8 cellular contexts compared by ENCODE assay signal in the genomic region with DNA sequence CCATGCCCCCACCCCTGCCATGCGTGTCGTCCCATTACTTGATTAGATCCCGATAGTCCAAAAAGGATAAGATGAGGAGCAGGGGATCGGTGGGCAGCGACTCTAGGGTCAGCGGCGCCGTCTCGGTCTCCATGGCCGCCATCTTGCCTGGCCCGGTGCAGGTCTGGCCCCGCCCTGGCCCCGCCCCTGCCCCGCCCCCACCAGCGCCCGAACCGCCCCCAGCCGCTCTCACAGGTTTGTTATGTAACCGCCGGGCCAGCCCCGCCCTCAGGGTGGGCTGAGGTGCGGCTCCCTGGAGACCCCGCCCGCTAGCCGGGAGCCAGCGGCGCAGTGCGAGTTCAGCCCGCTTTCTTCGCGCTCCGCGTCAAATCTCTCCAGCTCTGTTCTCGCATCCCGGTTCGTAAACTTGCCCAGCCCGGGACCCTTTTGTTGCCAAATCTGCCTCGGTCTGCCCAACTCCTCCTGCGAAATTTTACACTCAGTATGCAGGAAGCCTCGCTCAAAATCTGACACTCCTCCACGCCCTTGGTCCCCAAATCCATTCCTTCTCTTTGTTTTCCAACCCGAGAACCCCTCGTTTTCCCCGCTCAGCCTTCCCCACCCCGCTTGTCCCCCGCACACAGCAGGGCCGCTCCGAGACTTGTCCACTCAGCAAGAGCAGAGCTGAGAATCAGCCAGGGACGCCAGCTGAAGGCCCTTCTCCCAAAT. TPM values are rescaled to one million over a fixed set of nuclear protein-coding genes. Genes with fewer than 3 reads are reported as not detected.
DNase-seq lines count a peak whose midpoint lies in the region; ATAC-seq lines count a peak whose summit lies in the region.

A gene with protein sequence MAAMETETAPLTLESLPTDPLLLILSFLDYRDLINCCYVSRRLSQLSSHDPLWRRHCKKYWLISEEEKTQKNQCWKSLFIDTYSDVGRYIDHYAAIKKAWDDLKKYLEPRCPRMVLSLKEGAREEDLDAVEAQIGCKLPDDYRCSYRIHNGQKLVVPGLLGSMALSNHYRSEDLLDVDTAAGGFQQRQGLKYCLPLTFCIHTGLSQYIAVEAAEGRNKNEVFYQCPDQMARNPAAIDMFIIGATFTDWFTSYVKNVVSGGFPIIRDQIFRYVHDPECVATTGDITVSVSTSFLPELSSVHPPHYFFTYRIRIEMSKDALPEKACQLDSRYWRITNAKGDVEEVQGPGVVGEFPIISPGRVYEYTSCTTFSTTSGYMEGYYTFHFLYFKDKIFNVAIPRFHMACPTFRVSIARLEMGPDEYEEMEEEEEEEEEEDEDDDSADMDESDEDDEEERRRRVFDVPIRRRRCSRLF (minus strand): TSS at position 165 of the 708 bp plus-strand sequence. CDS start 23 bp downstream, at position 142.

- intact Hi-C loops in CD4-positive, alpha-beta memory T cell (cut with micrococcal nuclease), result loop anchor here (1.0 to 10.0 kb wide), 6 partner anchors 39 to 1143 kb away; a partner anchor contains a TSS

- POLR2A ChIA-PET in CD4-positive, alpha-beta memory T cell (lab: Charles Lee; ENCODE audit: partially characterized antibody), result interaction anchor here (0.8 to 3.5 kb wide), 7 partner anchors 12 to 584 kb away, joined by 3 to 24 read pairs (median 3); a partner anchor contains a TSS
- POLR2A ChIA-PET in activated CD8-positive, alpha-beta memory T cell treated with anti-CD3 and anti-CD28 coated beads for 36 hours (lab: Charles Lee), result interaction anchor here (0.6 kb wide), 1 partner anchor 674 kb away, joined by 3 read pairs; no protein-coding TSS in a partner anchor

- peak within 1 kb of the TSS; percentile 94 to 99 (median 99) for H3K27ac Mint-ChIP-seq in CD4-positive, alpha-beta memory T cell

- H3K4me3 Mint-ChIP-seq in CD4-positive, alpha-beta memory T cell, result peak within 1 kb of the TSS; percentile 93 to 99 (median 96)

- H3K9me3 ChIP-seq in CD4-positive, alpha-beta memory T cell (ENCODE audit: control insufficient read depth in 1 of 2, low read length in 2 of 2), result no peaks in the 10 kb centered on the region
- no peaks in the 10 kb centered on the region for H3K9me3 ChIP-seq in effector memory CD4-positive, alpha-beta T cell (ENCODE audit: control insufficient read depth, low read length)

- peak within 1 kb of the TSS; percentile 85 to 90 for H3K4me3 ChIP-seq in CD4-positive, alpha-beta memory T cell (ENCODE audit: low read length in 2 of 2)
- peak within 1 kb of the TSS; percentile 100 for H3K4me3 ChIP-seq in effector memory CD4-positive, alpha-beta T cell (ENCODE audit: insufficient read depth, low read depth, low read length, poor library complexity, severe bottlenecking)

- H3K4me1 ChIP-seq in CD4-positive, alpha-beta memory T cell (ENCODE audit: insufficient read depth, low read length), result peaks cover 42% of the 10 kb centered on the region
- peaks cover 22% of the 10 kb centered on the region for H3K4me1 ChIP-seq in effector memory CD4-positive, alpha-beta T cell (ENCODE audit: control insufficient read depth, insufficient read depth, low read length, poor library complexity, severe bottlenecking)

- peaks cover 0 to 3% of the 10 kb centered on the region in 2 donors for H3K27me3 Mint-ChIP-seq in CD4-positive, alpha-beta memory T cell

- H3K4me1 Mint-ChIP-seq in CD4-positive, alpha-beta memory T cell, result peaks cover 29 to 61% (median 47%) of the 10 kb centered on the region in 4 donors

- ATAC-seq in GM19468 (IDR thresholded peaks at IDR 0.05; ENCODE audit: extremely low read depth, unreplicated experiment), result peak; percentile 55

- peak; percentile 88 to 89 (median 89) for DNase-seq in CD4-positive, alpha-beta memory T cell
- peak; percentile 77 for DNase-seq in HT-29 (ENCODE audit: low spot score)
- peak; percentile 24 for DNase-seq in NK-92 (lab: John Stamatoyannopoulos, UW; ENCODE audit: unreplicated experiment)
- peak; percentile 84 to 86 (median 85) for DNase-seq in effector memory CD4-positive, alpha-beta T cell
- DNase-seq in lung microvascular endothelial cell (ENCODE audit: low read depth in 2 of 2), result peak; percentile 73 to 80
- peak; percentile 48 to 71 (median 56) for DNase-seq in stimulated activated CD4-positive, alpha-beta T cell treated with anti-CD3 and anti-CD28 coated beads, TNF-alpha, amount 100 ng/mL, for 48 hours (ENCODE audit: low read depth in 3 of 3)

- H3K27me3 ChIP-seq in CD4-positive, alpha-beta memory T cell (ENCODE audit: insufficient read depth, low read length), result no peaks in the 10 kb centered on the region
- no peaks in the 10 kb centered on the region for H3K27me3 ChIP-seq in effector memory CD4-positive, alpha-beta T cell (replicated peaks; ENCODE audit: control insufficient read depth, insufficient read depth, low read length, poor library complexity, severe bottlenecking)

- peaks cover 0 to 3% (median 0%) of the 10 kb centered on the region in 8 donors for H3K9me3 Mint-ChIP-seq in CD4-positive, alpha-beta memory T cell

- peaks cover 2% of the 10 kb centered on the region for H3K36me3 ChIP-seq in CD4-positive, alpha-beta memory T cell (ENCODE audit: insufficient read depth, low read length)
- peaks cover 7% of the 10 kb centered on the region for H3K36me3 ChIP-seq in effector memory CD4-positive, alpha-beta T cell (ENCODE audit: control insufficient read depth, insufficient read depth, low read length)

- H3K27ac ChIP-seq in CD4-positive, alpha-beta memory T cell (ENCODE audit: low read depth, low read length), result peak within 1 kb of the TSS; percentile 79
- peak within 1 kb of the TSS; percentile 87 for H3K27ac ChIP-seq in effector memory CD4-positive, alpha-beta T cell (ENCODE audit: insufficient read depth, low read length, poor library complexity, severe bottlenecking)

- CTCF ChIA-PET in CD4-positive, alpha-beta memory T cell (lab: Charles Lee; ENCODE audit: partially characterized antibody), result interaction anchor here (0.9 to 1.7 kb wide), 4 partner anchors 32 to 881 kb away, joined by 3 to 5 read pairs (median 3); no protein-coding TSS in a partner anchor
- CTCF ChIA-PET in activated CD8-positive, alpha-beta memory T cell treated with anti-CD3 and anti-CD28 coated beads for 36 hours (lab: Charles Lee), result interaction anchor here (1.6 kb wide), 2 partner anchors 17 to 20 kb away, joined by 3 read pairs; no protein-coding TSS in a partner anchor

- peaks cover 10 to 30% of the 10 kb centered on the region in 2 donors for H3K36me3 Mint-ChIP-seq in CD4-positive, alpha-beta memory T cell

RNA-seq across cellular contexts. Expression of the gene that starts here (rescaled TPM):
- total RNA-seq in CD4-positive, alpha-beta memory T cell, result 10 to 100 TPM; 55.1 to 55.6 TPM
- 10 to 100 TPM; 40.9 to 45.0 TPM for polyA plus RNA-seq in CD4-positive, alpha-beta memory T cell
- 13.6 and 14.9 TPM in 2 replicates for total RNA-seq in HT-29 (2014; rRNA removed; shearing (Covaris generic))
- 10 to 100 TPM; 18.1 to 18.3 TPM for total RNA-seq in activated CD8-positive, alpha-beta memory T cell treated with anti-CD3 and anti-CD28 coated beads for 36 hours
- 20.0 and 29.0 TPM in 2 replicates for total RNA-seq in lung microvascular endothelial cell

Comparison
In these comparisons a context has a peak if more than half of its experiments do, and no peak if none do; other contexts are left out.
1. Peak in every context shown above with its lines: DNase-seq, ATAC-seq, H3K4me3 ChIP-seq and H3K27ac ChIP-seq.
2. DNase-seq: peak in every context shown above with its lines; median percentile 89 in CD4-positive, alpha-beta memory T cell; 85 in effector memory CD4-positive, alpha-beta T cell; 77 in HT-29; 76 in lung microvascular endothelial cell; 56 in stimulated activated CD4-positive, alpha-beta T cell treated with anti-CD3 and anti-CD28 coated beads, TNF-alpha, amount 100 ng/mL, for 48 hours; 24 in NK-92.